ENCODE assay signal across 9 cellular contexts in genomic region chr1:226444901-226445300, GRCh38. TPM values are rescaled to one million over a fixed set of nuclear protein-coding genes. Genes with fewer than 3 reads are reported as not detected.
A peak's percentile ranks its signal among the peaks of the same experiment; 100 is the strongest.
DNase-seq lines count a peak whose midpoint lies in the region; ATAC-seq, FAIRE-seq and TF ChIP-seq lines count a peak whose summit lies in the region.
"Had no signal": no experiment of that assay in that cellular context is flagged by ENCODE, and none has a peak within 500 bp of the region (broad histone marks: within the 10 kb centered on the region; RNA-seq: fewer than 3 reads in every experiment).

No MANE protein-coding gene starts in this region.

- H3K36me3 Mint-ChIP-seq in glutamatergic neuron (ENCODE audit: unreplicated experiment) (no peaks in the 10 kb centered on the region), endothelial cell (ENCODE audit: low read depth, unreplicated experiment) (no peaks in the 10 kb centered on the region)

- H3K4me1 Mint-ChIP-seq in glutamatergic neuron (ENCODE audit: low read depth, unreplicated experiment), result peaks cover 9% of the 10 kb centered on the region
- H3K4me1 Mint-ChIP-seq in endothelial cell (ENCODE audit: unreplicated experiment), result no peaks in the 10 kb centered on the region

- H3K36me3 ChIP-seq in kidney (ENCODE audit: control insufficient read depth in 1 of 2, insufficient read depth in 2 of 2, low read length in 2 of 2), result no peaks in the 10 kb centered on the region
- H3K36me3 ChIP-seq: SJSA1 had no signal

- no peak overlapping the region for H3K9ac ChIP-seq in kidney (ENCODE audit: low read length in 2 of 2)

- intact Hi-C loops in kidney (cut with DNase I), result no loop called here

- peak overlapping the region; percentile 60 for H3K4me3 Mint-ChIP-seq in glutamatergic neuron (ENCODE audit: unreplicated experiment)
- H3K4me3 Mint-ChIP-seq in endothelial cell (ENCODE audit: unreplicated experiment), result no peak overlapping the region

- H3K27me3 Mint-ChIP-seq in glutamatergic neuron (ENCODE audit: unreplicated experiment) (no peaks in the 10 kb centered on the region), endothelial cell (ENCODE audit: unreplicated experiment) (peaks cover 1% of the 10 kb centered on the region)

- no peak for TF ChIP-seq CTCF in glutamatergic neuron (IDR thresholded peaks at IDR 0.05; ENCODE audit: partially characterized antibody, unreplicated experiment)
- no peak for TF ChIP-seq CTCF in endothelial cell (IDR thresholded peaks at IDR 0.05; ENCODE audit: unreplicated experiment)
- no peak for TF ChIP-seq CTCF in kidney (IDR thresholded peaks at IDR 0.05; ENCODE audit: borderline replicate concordance, extremely low read depth, insufficient read depth)

- peak; percentile 99 for ATAC-seq in GM19351 (IDR thresholded peaks at IDR 0.05; ENCODE audit: unreplicated experiment)
- ATAC-seq in HG03097 (IDR thresholded peaks at IDR 0.05; ENCODE audit: low FRiP score, unreplicated experiment), result peak; percentile 100

- H3K27ac Mint-ChIP-seq in glutamatergic neuron (ENCODE audit: unreplicated experiment) (no peak overlapping the region), endothelial cell (ENCODE audit: unreplicated experiment) (no peak overlapping the region)

- DNase-seq in activated CD4-positive, CD25-positive, alpha-beta regulatory T cell treated with anti-CD3 and anti-CD28 coated beads, Interleukin-2, amount 50 U/mL, for 72 hours, result peak; percentile 38
- no peak for DNase-seq in glutamatergic neuron
- DNase-seq in endothelial cell (ENCODE audit: low spot score), result no peak
- DNase-seq in kidney, result no peak
- no peak for DNase-seq in NCI-H1105 treated with DMSO at 0.1 percent for 48 hours (lab: John Stamatoyannopoulos, UW)
- DNase-seq in urothelium cell line (ENCODE audit: low spot score), result no peak

- FAIRE-seq in kidney (lab: Jason Lieb, UNC), result no peak
- no peak for FAIRE-seq in urothelium cell line (lab: Jason Lieb, UNC)

- H3K4me3 ChIP-seq in kidney (ENCODE audit: low read length in 2 of 2), result no peak overlapping the region
- H3K4me3 ChIP-seq: SJSA1 had no signal

- H3K27ac ChIP-seq in kidney (ENCODE audit: low read depth in 2 of 2, low read length in 2 of 2), result no peak overlapping the region
- H3K27ac ChIP-seq: SJSA1 had no signal

- H3K9me3 ChIP-seq in kidney (ENCODE audit: control insufficient read depth in 1 of 2, low read length in 2 of 2), result no peaks in the 10 kb centered on the region
- H3K9me3 ChIP-seq: SJSA1 had no signal

- peaks cover 3% of the 10 kb centered on the region for H3K9me3 Mint-ChIP-seq in glutamatergic neuron (ENCODE audit: unreplicated experiment)
- no peaks in the 10 kb centered on the region for H3K9me3 Mint-ChIP-seq in endothelial cell (ENCODE audit: unreplicated experiment)

- no peaks in the 10 kb centered on the region for H3K4me1 ChIP-seq in kidney (ENCODE audit: control insufficient read depth in 1 of 2, insufficient read depth in 1 of 2, low read depth in 1 of 2, low read length in 2 of 2)

RNA-seq across cellular contexts. Expression of gene PARP1, which starts 37.0 kb away (rescaled TPM):
- total RNA-seq in glutamatergic neuron (ENCODE audit: unreplicated experiment) (168 TPM), endothelial cell (ENCODE audit: unreplicated experiment) (131 TPM), kidney (71.1 TPM)
- 37.9 TPM for polyA plus RNA-seq in kidney (ENCODE audit: insufficient read depth, low read depth, low replicate concordance)
